In the genomic region with DNA sequence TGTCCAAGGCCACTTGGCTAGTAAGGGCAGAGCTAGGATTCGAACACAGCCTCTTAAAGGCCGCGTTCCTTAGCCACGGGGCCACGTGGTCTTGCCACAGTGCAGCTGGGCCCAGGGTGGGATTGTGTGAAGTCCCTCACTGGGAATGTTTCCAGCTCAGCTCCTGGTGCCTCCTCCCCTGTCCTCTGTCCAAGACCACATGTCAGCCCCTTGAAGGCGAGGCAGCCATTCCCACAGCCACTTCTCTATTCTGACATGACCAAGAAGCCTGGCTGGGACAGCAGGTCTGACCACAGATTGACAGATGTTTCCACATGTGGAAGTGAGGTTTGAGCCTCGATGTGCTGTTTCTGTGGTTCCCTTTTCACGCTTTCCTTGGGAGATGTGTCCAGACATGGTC, we compare ENCODE assay signal across 15 cellular contexts. TPM values are rescaled to one million over a fixed set of nuclear protein-coding genes. Genes with fewer than 3 reads are reported as not detected.
A peak's percentile ranks its signal among the peaks of the same experiment; 100 is the strongest.
DNase-seq lines count a peak whose midpoint lies in the region; ATAC-seq and TF ChIP-seq lines count a peak whose summit lies in the region.
"Had no signal": no experiment of that assay in that cellular context is flagged by ENCODE, and none has a peak within 500 bp of the region (broad histone marks: within the 10 kb centered on the region; RNA-seq: fewer than 3 reads in every experiment).

No MANE protein-coding gene starts in this region.

- H3K27me3 ChIP-seq in GM23338 (ENCODE audit: insufficient read depth): no peaks in the 10 kb centered on the region
- H3K27me3 ChIP-seq: right lobe of liver had no signal

- ATAC-seq in activated naive CD8-positive, alpha-beta T cell treated with anti-CD3 and anti-CD28 coated beads, Interleukin-2, amount 50 U/mL, for 24 hours: no peak
- ATAC-seq in GM23338 (no peak), GM18498 (IDR thresholded peaks at IDR 0.05; ENCODE audit: unreplicated experiment) (no peak), GM21423 (IDR thresholded peaks at IDR 0.05; ENCODE audit: unreplicated experiment) (no peak)

- no peaks in the 10 kb centered on the region for H3K36me3 Mint-ChIP-seq in activated naive CD8-positive, alpha-beta T cell treated with anti-CD3 and anti-CD28 coated beads for 36 hours
- H3K36me3 Mint-ChIP-seq in activated naive CD8-positive, alpha-beta T cell treated with anti-CD3 and anti-CD28 coated beads, Interleukin-2, amount 50 U/mL, for 24 hours (ENCODE audit: low read depth): no peaks in the 10 kb centered on the region
- no peaks in the 10 kb centered on the region for H3K36me3 Mint-ChIP-seq in type B pancreatic cell
- H3K36me3 Mint-ChIP-seq in GM23338 (ENCODE audit: low read depth): no peaks in the 10 kb centered on the region
- H3K36me3 Mint-ChIP-seq: natural killer cell had no signal

- no peaks in the 10 kb centered on the region for H3F3A ChIP-seq in GM23338 (replicated peaks; ENCODE audit: low read depth)

- peaks cover 15% of the 10 kb centered on the region for H3K4me1 Mint-ChIP-seq in activated naive CD8-positive, alpha-beta T cell treated with anti-CD3 and anti-CD28 coated beads for 36 hours
- peaks cover 20% of the 10 kb centered on the region for H3K4me1 Mint-ChIP-seq in activated naive CD8-positive, alpha-beta T cell treated with anti-CD3 and anti-CD28 coated beads, Interleukin-2, amount 50 U/mL, for 24 hours
- H3K4me1 Mint-ChIP-seq in type B pancreatic cell (ENCODE audit: unreplicated experiment) (no peaks in the 10 kb centered on the region), GM23338 (peaks cover 6% of the 10 kb centered on the region)

- no peak overlapping the region for H3K27ac ChIP-seq in GM23338 (ENCODE audit: low read depth)
- H3K27ac ChIP-seq: right lobe of liver had no signal

- H3K9me2 ChIP-seq in GM23338 (ENCODE audit: insufficient read depth): no peaks in the 10 kb centered on the region

- peak overlapping the region; percentile 48 for H3K27ac Mint-ChIP-seq in activated naive CD8-positive, alpha-beta T cell treated with anti-CD3 and anti-CD28 coated beads for 36 hours
- H3K27ac Mint-ChIP-seq in activated naive CD8-positive, alpha-beta T cell treated with anti-CD3 and anti-CD28 coated beads, Interleukin-2, amount 50 U/mL, for 24 hours: no peak overlapping the region
- H3K27ac Mint-ChIP-seq in type B pancreatic cell: no peak overlapping the region
- no peak overlapping the region for H3K27ac Mint-ChIP-seq in GM23338
- H3K27ac Mint-ChIP-seq: stimulated activated naive CD8-positive, alpha-beta T cell treated with anti-CD3 and anti-CD28 coated beads, Interleukin-15, Interleukin-2, amounts not matched to agents 100 ng/mL and 50 ng/mL, for 24 hours had no signal

- H3K4me3 Mint-ChIP-seq in activated naive CD8-positive, alpha-beta T cell treated with anti-CD3 and anti-CD28 coated beads for 36 hours: no peak overlapping the region
- H3K4me3 Mint-ChIP-seq in activated naive CD8-positive, alpha-beta T cell treated with anti-CD3 and anti-CD28 coated beads, Interleukin-2, amount 50 U/mL, for 24 hours: no peak overlapping the region
- H3K4me3 Mint-ChIP-seq in type B pancreatic cell: no peak overlapping the region
- H3K4me3 Mint-ChIP-seq in GM23338: no peak overlapping the region
- H3K4me3 Mint-ChIP-seq: stimulated activated naive CD8-positive, alpha-beta T cell treated with anti-CD3 and anti-CD28 coated beads, Interleukin-15, Interleukin-2, amounts not matched to agents 100 ng/mL and 50 ng/mL, for 24 hours had no signal

- no peaks in the 10 kb centered on the region for H3K36me3 ChIP-seq in GM23338 (ENCODE audit: insufficient read depth)
- H3K36me3 ChIP-seq: right lobe of liver had no signal

- no peaks in the 10 kb centered on the region for H3K79me2 ChIP-seq in GM23338 (replicated peaks; ENCODE audit: insufficient read depth)

- no peaks in the 10 kb centered on the region for H3K4me1 ChIP-seq in GM23338 (ENCODE audit: insufficient read depth)
- H3K4me1 ChIP-seq: right lobe of liver had no signal

- H3K4me2 ChIP-seq in GM23338: no peak overlapping the region

- no peak for TF ChIP-seq CTCF in type B pancreatic cell (conservative IDR thresholded peaks at IDR 0.05)
- TF ChIP-seq CTCF in GM23338 (conservative IDR thresholded peaks at IDR 0.05; ENCODE audit: low read depth in 2 of 2): no peak

- no peaks in the 10 kb centered on the region for H3K27me3 Mint-ChIP-seq in activated naive CD8-positive, alpha-beta T cell treated with anti-CD3 and anti-CD28 coated beads for 36 hours
- H3K27me3 Mint-ChIP-seq in activated naive CD8-positive, alpha-beta T cell treated with anti-CD3 and anti-CD28 coated beads, Interleukin-2, amount 50 U/mL, for 24 hours: peaks cover 5% of the 10 kb centered on the region
- H3K27me3 Mint-ChIP-seq in type B pancreatic cell (no peaks in the 10 kb centered on the region), GM23338 (ENCODE audit: insufficient read depth, low read depth, poor library complexity) (peaks cover 1% of the 10 kb centered on the region)
- H3K27me3 Mint-ChIP-seq: stimulated activated naive CD8-positive, alpha-beta T cell treated with anti-CD3 and anti-CD28 coated beads, Interleukin-15, Interleukin-2, amounts not matched to agents 100 ng/mL and 50 ng/mL, for 24 hours had no signal

- no peaks in the 10 kb centered on the region for H3K9me3 Mint-ChIP-seq in activated naive CD8-positive, alpha-beta T cell treated with anti-CD3 and anti-CD28 coated beads for 36 hours
- H3K9me3 Mint-ChIP-seq in activated naive CD8-positive, alpha-beta T cell treated with anti-CD3 and anti-CD28 coated beads, Interleukin-2, amount 50 U/mL, for 24 hours: no peaks in the 10 kb centered on the region
- H3K9me3 Mint-ChIP-seq in type B pancreatic cell (no peaks in the 10 kb centered on the region), GM23338 (no peaks in the 10 kb centered on the region)
- H3K9me3 Mint-ChIP-seq: natural killer cell; stimulated activated naive CD8-positive, alpha-beta T cell treated with anti-CD3 and anti-CD28 coated beads, Interleukin-15, Interleukin-2, amounts not matched to agents 100 ng/mL and 50 ng/mL, for 24 hours had no signal

- no peak overlapping the region for H3K4me3 ChIP-seq in GM23338
- H3K4me3 ChIP-seq: right lobe of liver had no signal

- no peak for DNase-seq in activated naive CD8-positive, alpha-beta T cell treated with anti-CD3 and anti-CD28 coated beads for 36 hours
- no peak for DNase-seq in activated naive CD8-positive, alpha-beta T cell treated with anti-CD3 and anti-CD28 coated beads, Interleukin-2, amount 50 U/mL, for 24 hours
- DNase-seq in SIG-M5 treated with dmso at 0.1 percent for 504 hours (lab: John Stamatoyannopoulos, UW; ENCODE audit: unreplicated experiment) (peak; percentile 50), inferior parietal cortex (ENCODE audit: extremely low spot score) (peak; percentile 16), type B pancreatic cell (ENCODE audit: extremely low spot score, unreplicated experiment) (peak; percentile 42), GM23338 (ENCODE audit: low spot score) (no peak)
- DNase-seq: activated CD4-positive, alpha-beta T cell treated with anti-CD3 and anti-CD28 coated beads for 1 hour; activated T-cell treated with anti-CD3 and anti-CD28 coated beads, Interleukin-2, amount 50 U/mL, for 1 hour; kidney glomerular epithelial cell; natural killer cell; NCI-H1092 treated with DMSO at 0.1 percent for 48 hours; right lobe of liver had no signal

- H2AFZ ChIP-seq in GM23338: no peak overlapping the region

- H4K20me1 ChIP-seq in GM23338 (replicated peaks; ENCODE audit: insufficient read depth): no peaks in the 10 kb centered on the region

TF ChIP-seq in GM23338, 12 proteins besides CTCF, POLR2A, EP300 and RAD21 (continues in another document):
- TF ChIP-seq CREB1 (CRISPR knock-in tag; IDR thresholded peaks at IDR 0.05; ENCODE audit: low read depth) (no peak), EZH2 (IDR thresholded peaks at IDR 0.05; ENCODE audit: low read depth, unreplicated experiment) (no peak)
- TF ChIP-seq, protein P1, sequence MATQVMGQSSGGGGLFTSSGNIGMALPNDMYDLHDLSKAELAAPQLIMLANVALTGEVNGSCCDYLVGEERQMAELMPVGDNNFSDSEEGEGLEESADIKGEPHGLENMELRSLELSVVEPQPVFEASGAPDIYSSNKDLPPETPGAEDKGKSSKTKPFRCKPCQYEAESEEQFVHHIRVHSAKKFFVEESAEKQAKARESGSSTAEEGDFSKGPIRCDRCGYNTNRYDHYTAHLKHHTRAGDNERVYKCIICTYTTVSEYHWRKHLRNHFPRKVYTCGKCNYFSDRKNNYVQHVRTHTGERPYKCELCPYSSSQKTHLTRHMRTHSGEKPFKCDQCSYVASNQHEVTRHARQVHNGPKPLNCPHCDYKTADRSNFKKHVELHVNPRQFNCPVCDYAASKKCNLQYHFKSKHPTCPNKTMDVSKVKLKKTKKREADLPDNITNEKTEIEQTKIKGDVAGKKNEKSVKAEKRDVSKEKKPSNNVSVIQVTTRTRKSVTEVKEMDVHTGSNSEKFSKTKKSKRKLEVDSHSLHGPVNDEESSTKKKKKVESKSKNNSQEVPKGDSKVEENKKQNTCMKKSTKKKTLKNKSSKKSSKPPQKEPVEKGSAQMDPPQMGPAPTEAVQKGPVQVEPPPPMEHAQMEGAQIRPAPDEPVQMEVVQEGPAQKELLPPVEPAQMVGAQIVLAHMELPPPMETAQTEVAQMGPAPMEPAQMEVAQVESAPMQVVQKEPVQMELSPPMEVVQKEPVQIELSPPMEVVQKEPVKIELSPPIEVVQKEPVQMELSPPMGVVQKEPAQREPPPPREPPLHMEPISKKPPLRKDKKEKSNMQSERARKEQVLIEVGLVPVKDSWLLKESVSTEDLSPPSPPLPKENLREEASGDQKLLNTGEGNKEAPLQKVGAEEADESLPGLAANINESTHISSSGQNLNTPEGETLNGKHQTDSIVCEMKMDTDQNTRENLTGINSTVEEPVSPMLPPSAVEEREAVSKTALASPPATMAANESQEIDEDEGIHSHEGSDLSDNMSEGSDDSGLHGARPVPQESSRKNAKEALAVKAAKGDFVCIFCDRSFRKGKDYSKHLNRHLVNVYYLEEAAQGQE (IDR thresholded peaks at IDR 0.05; ENCODE audit: unreplicated experiment): no peak

RNA-seq across cellular contexts. Expression of a gene that starts 57.6 kb away (rescaled TPM):
- 100 to 1,000 TPM; 144 TPM for total RNA-seq in activated naive CD8-positive, alpha-beta T cell treated with anti-CD3 and anti-CD28 coated beads for 36 hours
- total RNA-seq in type B pancreatic cell (ENCODE audit: low replicate concordance): 0.41 TPM in 1 of 2 replicates, not detected in the other
- total RNA-seq in GM23338 (2014; rRNA removed; shearing (Covaris generic)): 0.12 and 0.73 TPM in 2 replicates
- 0.23 and 0.26 TPM in 2 replicates for polyA plus RNA-seq in GM23338 (2016; fragmentation: Nextera tagmentation; extraction: Ambion mirVana)

Comparison
In these comparisons a context has a peak if more than half of its experiments do, and no peak if none do; other contexts are left out.
1. DNase-seq: peak in SIG-M5 treated with dmso at 0.1 percent for 504 hours (single experiment), inferior parietal cortex (single experiment) and type B pancreatic cell (single experiment); none in activated naive CD8-positive, alpha-beta T cell treated with anti-CD3 and anti-CD28 coated beads for 36 hours (single experiment), activated naive CD8-positive, alpha-beta T cell treated with anti-CD3 and anti-CD28 coated beads, Interleukin-2, amount 50 U/mL, for 24 hours (single experiment) and GM23338 (single experiment).
2. RNA of a gene that starts 57.6 kb away (total RNA-seq): 144 TPM in activated naive CD8-positive, alpha-beta T cell treated with anti-CD3 and anti-CD28 coated beads for 36 hours; 0.12 to 0.73 TPM in GM23338 and 0.41 TPM in type B pancreatic cell; every median in the first group is over 10 times any median in the second.